Comparison of ENCODE assay signal across 14 cellular contexts in genomic region chr17:74200112-74200511, GRCh38.
"Had no signal": no experiment of that assay in that cellular context is flagged by ENCODE, and none has a peak within 500 bp of the region (broad histone marks: within the 10 kb centered on the region; RNA-seq: fewer than 3 reads in every experiment).

No MANE protein-coding gene starts in this region.

- H3K27ac Mint-ChIP-seq: activated CD8-positive, alpha-beta T cell treated with anti-CD3 and anti-CD28 coated beads, Interleukin-2, amount 10 ng/mL, durations not matched to agents 7 days and 5 days; activated naive CD8-positive, alpha-beta T cell treated with anti-CD3 and anti-CD28 coated beads for 36 hours; activated T-cell treated with anti-CD3 and anti-CD28 coated beads, Interleukin-2, amount 50 U/mL, for 72 hours; nephron progenitor cell; stimulated activated naive B cell treated with anti-CD40 and anti-IgM and Interleukin-4, amounts not matched to agents 10 μg/mL and 1 μg/mL and 100 μg/mL, for 72 hours had no signal

- FAIRE-seq: colon, frontal cortex, pancreas had no signal

- H3K9me3 ChIP-seq: adrenal gland, body of pancreas, pancreas, prostate gland, stomach, thyroid gland, upper lobe of right lung had no signal

- H3K9me3 Mint-ChIP-seq: activated naive CD8-positive, alpha-beta T cell treated with anti-CD3 and anti-CD28 coated beads for 36 hours; activated T-cell treated with anti-CD3 and anti-CD28 coated beads, Interleukin-2, amount 50 U/mL, for 72 hours; nephron progenitor cell; stimulated activated naive B cell treated with anti-CD40 and anti-IgM and Interleukin-4, amounts not matched to agents 10 μg/mL and 1 μg/mL and 100 μg/mL, for 72 hours had no signal

- H3K36me3 ChIP-seq: prostate gland, thyroid gland had no signal

- H3K4me3 ChIP-seq: body of pancreas, prostate gland, thyroid gland, upper lobe of right lung had no signal

- H3K27ac ChIP-seq: adrenal gland, body of pancreas, pancreas, prostate gland, stomach, thyroid gland, upper lobe of right lung had no signal

- H3K27me3 ChIP-seq: adrenal gland, thyroid gland had no signal

- H3K4me3 Mint-ChIP-seq: activated CD8-positive, alpha-beta T cell treated with anti-CD3 and anti-CD28 coated beads, Interleukin-2, amount 10 ng/mL, durations not matched to agents 7 days and 5 days; nephron progenitor cell had no signal
